17 cellular contexts compared by ENCODE assay signal in the genomic region with DNA sequence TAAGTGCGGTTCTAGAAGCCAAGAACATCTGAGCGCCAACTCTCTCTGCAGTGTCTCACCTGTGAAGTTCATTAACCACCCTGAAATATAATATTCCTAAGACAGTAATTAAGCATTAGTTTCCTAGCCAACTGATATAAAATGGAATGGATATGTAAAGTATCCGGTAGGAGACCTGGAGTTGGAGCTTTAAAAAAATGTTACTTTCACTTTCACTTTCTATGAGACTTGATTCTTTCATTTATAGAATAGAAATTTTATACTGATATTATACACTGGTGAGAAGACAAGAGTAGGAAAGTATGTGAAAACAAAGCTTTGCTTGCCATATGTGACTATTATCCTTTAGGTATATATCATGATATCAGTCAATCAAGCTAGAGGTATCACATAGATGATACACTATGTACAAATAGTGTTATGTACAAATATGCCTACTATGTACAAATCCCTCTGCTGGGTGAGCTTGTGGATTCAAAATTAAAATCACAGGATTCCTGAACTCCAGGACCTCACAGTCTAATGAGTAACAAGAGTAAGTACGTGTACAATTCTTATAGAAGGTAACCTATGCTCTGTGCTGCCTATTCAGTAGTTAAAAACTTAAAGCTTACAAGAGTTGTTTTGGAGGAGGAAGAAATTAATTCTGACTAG.
DNase-seq lines count a peak whose midpoint lies in the region; ATAC-seq and TF ChIP-seq lines count a peak whose summit lies in the region.
"Had no signal": no experiment of that assay in that cellular context is flagged by ENCODE, and none has a peak within 500 bp of the region (broad histone marks: within the 10 kb centered on the region; RNA-seq: fewer than 3 reads in every experiment).

No MANE protein-coding gene starts in this region.

- H2AFZ ChIP-seq in PC-3 (ENCODE audit: low read length) = no peak overlapping the region

- H3K4me1 Mint-ChIP-seq in MCF 10A (ENCODE audit: insufficient read depth, unreplicated experiment) = peaks cover 6% of the 10 kb centered on the region
- peaks cover 3% of the 10 kb centered on the region for H3K4me1 Mint-ChIP-seq in activated CD4-positive, alpha-beta T cell treated with anti-CD3 and anti-CD28 coated beads, Interleukin-2, amount 10 ng/mL, durations not matched to agents 24 days and 14 days

- BruUV-seq in MCF 10A (replicated peaks; lab: Mats Ljungman, UMichigan) = no TSS peak
- no TSS peak for BruUV-seq in PC-3 (replicated peaks; lab: Mats Ljungman, UMichigan)

- H3K9ac ChIP-seq in PC-3 (ENCODE audit: low read length) = no peak overlapping the region
- H3K9ac ChIP-seq: KMS-11 had no signal

- H3K36me3 Mint-ChIP-seq in MCF 10A (ENCODE audit: insufficient read depth, unreplicated experiment) = no peaks in the 10 kb centered on the region
- no peaks in the 10 kb centered on the region for H3K36me3 Mint-ChIP-seq in activated CD4-positive, alpha-beta T cell treated with anti-CD3 and anti-CD28 coated beads, Interleukin-2, amount 10 ng/mL, durations not matched to agents 24 days and 14 days (ENCODE audit: low read depth)

- H3K36me3 ChIP-seq in breast epithelium (no peaks in the 10 kb centered on the region), PC-3 (ENCODE audit: low read depth, low read length) (no peaks in the 10 kb centered on the region; the same call in 1 of the 2 replicates)
- H3K36me3 ChIP-seq: HAP-1 had no signal

- DNase-seq in MCF 10A (ENCODE audit: unreplicated experiment) (no peak), breast epithelium (ENCODE audit: low spot score in 2 of 2) (no peak), PC-3 (no peak), dorsolateral prefrontal cortex (no peak), renal cortical epithelial cell (ENCODE audit: low read depth) (peak; percentile 21), cortex of kidney (lab: John Stamatoyannopoulos, UW) (no peak)
- DNase-seq in activated CD4-positive, alpha-beta T cell treated with anti-CD3 and anti-CD28 coated beads, Interleukin-2, amount 10 ng/mL, durations not matched to agents 24 days and 14 days = no peak
- DNase-seq: activated CD8-positive, alpha-beta memory T cell treated with anti-CD3 and anti-CD28 coated beads for 24 hours; activated effector memory CD4-positive, alpha-beta T cell treated with anti-CD3 and anti-CD28 coated beads, Interleukin-2, amount 50 U/mL, for 16 hours; aorta; DMS 273 treated with DMSO at 0.1 percent for 48 hours; NCI-H1930; NCI-H748 treated with DMSO at 0.1 percent for 48 hours; Right ventricle myocardium superior had no signal

- POLR2A ChIA-PET in MCF 10A (lab: Yijun Ruan, JAX) = no interaction called here
- POLR2A ChIA-PET in PC-3 (lab: Charles Lee; ENCODE audit: unreplicated experiment) = no interaction called here

- peak overlapping the region in 1 of 3 donors; percentile 21 for H3K4me3 ChIP-seq in breast epithelium
- no peak overlapping the region for H3K4me3 ChIP-seq in PC-3 (ENCODE audit: low read length)
- peak overlapping the region in 55 of 59 donors; percentile 2 to 60 (median 36) for H3K4me3 ChIP-seq in dorsolateral prefrontal cortex
- H3K4me3 ChIP-seq: HAP-1 had no signal

- intact Hi-C loops in MCF 10A (cut with micrococcal nuclease) = no loop called here
- intact Hi-C loops in breast epithelium (cut with DNase I; ENCODE audit: low total_unique reads) = no loop called here
- intact Hi-C loops in PC-3 (cut with micrococcal nuclease) = no loop called here
- intact Hi-C loops in dorsolateral prefrontal cortex (cut with DNase I) = no loop called here
- intact Hi-C loops in activated CD4-positive, alpha-beta T cell treated with anti-CD3 and anti-CD28 coated beads, Interleukin-2, amount 10 ng/mL, durations not matched to agents 24 days and 14 days (cut with micrococcal nuclease) = no loop called here

- no peak overlapping the region for H3K4me3 Mint-ChIP-seq in MCF 10A (ENCODE audit: unreplicated experiment)
- no peak overlapping the region for H3K4me3 Mint-ChIP-seq in activated CD4-positive, alpha-beta T cell treated with anti-CD3 and anti-CD28 coated beads, Interleukin-2, amount 10 ng/mL, durations not matched to agents 24 days and 14 days

- H4K20me1 ChIP-seq in PC-3 (ENCODE audit: low read length) = no peaks in the 10 kb centered on the region

- ATAC-seq in PC-3 = no peak
- no peak for ATAC-seq in GM21786 (IDR thresholded peaks at IDR 0.05; ENCODE audit: unreplicated experiment)

- TF ChIP-seq CTCF in MCF 10A (IDR thresholded peaks at IDR 0.05; ENCODE audit: unreplicated experiment) (no peak), breast epithelium (IDR thresholded peaks at IDR 0.05) (no peak), PC-3 (conservative IDR thresholded peaks at IDR 0.05; ENCODE audit: low read depth, low read length) (no peak), dorsolateral prefrontal cortex (IDR thresholded peaks at IDR 0.05 in 54 of 56, conservative IDR thresholded peaks at IDR 0.05 in 2 of 56; ENCODE audit: low read depth in 1 of 56, partially characterized antibody in 56 of 56) (no peak)

- no peaks in the 10 kb centered on the region for H3K9me2 ChIP-seq in PC-3 (replicated peaks; ENCODE audit: low read length)

- no peaks in the 10 kb centered on the region for H3F3A ChIP-seq in PC-3 (ENCODE audit: low read length, unreplicated experiment)

- H3K9me3 ChIP-seq in breast epithelium = peaks cover 0 to 4% of the 10 kb centered on the region in 2 donors
- no peaks in the 10 kb centered on the region for H3K9me3 ChIP-seq in PC-3 (ENCODE audit: low read length)
- H3K9me3 ChIP-seq: HAP-1 had no signal

- no peaks in the 10 kb centered on the region for H3K79me2 ChIP-seq in PC-3 (ENCODE audit: low read length)

- CTCF ChIA-PET in MCF 10A (lab: Yijun Ruan, JAX) (interaction anchor here (1.0 kb wide), 1 partner anchor 16 kb away, joined by 3 read pairs; no protein-coding TSS in a partner anchor), PC-3 (lab: Charles Lee) (no interaction called here)

- no peaks in the 10 kb centered on the region for H3K4me1 ChIP-seq in breast epithelium
- H3K4me1 ChIP-seq in PC-3 (ENCODE audit: insufficient read depth, low read length) = no peaks in the 10 kb centered on the region

- no peak for TF ChIP-seq POLR2A in breast epithelium (IDR thresholded peaks at IDR 0.05)

- no peaks in the 10 kb centered on the region for H3K27me3 Mint-ChIP-seq in MCF 10A (ENCODE audit: insufficient read depth, unreplicated experiment)
- no peaks in the 10 kb centered on the region for H3K27me3 Mint-ChIP-seq in activated CD4-positive, alpha-beta T cell treated with anti-CD3 and anti-CD28 coated beads, Interleukin-2, amount 10 ng/mL, durations not matched to agents 24 days and 14 days

- H3K27ac ChIP-seq in breast epithelium (no peak overlapping the region), PC-3 (ENCODE audit: low read length) (no peak overlapping the region), dorsolateral prefrontal cortex (no peak overlapping the region)
- H3K27ac ChIP-seq: KMS-11 had no signal

- H3K4me2 ChIP-seq in PC-3 (ENCODE audit: low read length) = 0 out of 2 replicates have a peak overlapping the region, but pooled peaks have one; percentile 17
- H3K4me2 ChIP-seq: KMS-11 had no signal

- H3K27me3 ChIP-seq in breast epithelium (no peaks in the 10 kb centered on the region), PC-3 (ENCODE audit: low read length) (no peaks in the 10 kb centered on the region), dorsolateral prefrontal cortex (no peaks in the 10 kb centered on the region)

- peak overlapping the region; percentile 52 for H3K27ac Mint-ChIP-seq in MCF 10A (ENCODE audit: low read depth, unreplicated experiment)
- no peak overlapping the region for H3K27ac Mint-ChIP-seq in activated CD4-positive, alpha-beta T cell treated with anti-CD3 and anti-CD28 coated beads, Interleukin-2, amount 10 ng/mL, durations not matched to agents 24 days and 14 days

- peaks cover 21% of the 10 kb centered on the region for H3K9me3 Mint-ChIP-seq in MCF 10A (ENCODE audit: unreplicated experiment)
- H3K9me3 Mint-ChIP-seq in activated CD4-positive, alpha-beta T cell treated with anti-CD3 and anti-CD28 coated beads, Interleukin-2, amount 10 ng/mL, durations not matched to agents 24 days and 14 days = peaks cover 3% of the 10 kb centered on the region
